ENCODE assay signal across 13 cellular contexts in the genomic region with DNA sequence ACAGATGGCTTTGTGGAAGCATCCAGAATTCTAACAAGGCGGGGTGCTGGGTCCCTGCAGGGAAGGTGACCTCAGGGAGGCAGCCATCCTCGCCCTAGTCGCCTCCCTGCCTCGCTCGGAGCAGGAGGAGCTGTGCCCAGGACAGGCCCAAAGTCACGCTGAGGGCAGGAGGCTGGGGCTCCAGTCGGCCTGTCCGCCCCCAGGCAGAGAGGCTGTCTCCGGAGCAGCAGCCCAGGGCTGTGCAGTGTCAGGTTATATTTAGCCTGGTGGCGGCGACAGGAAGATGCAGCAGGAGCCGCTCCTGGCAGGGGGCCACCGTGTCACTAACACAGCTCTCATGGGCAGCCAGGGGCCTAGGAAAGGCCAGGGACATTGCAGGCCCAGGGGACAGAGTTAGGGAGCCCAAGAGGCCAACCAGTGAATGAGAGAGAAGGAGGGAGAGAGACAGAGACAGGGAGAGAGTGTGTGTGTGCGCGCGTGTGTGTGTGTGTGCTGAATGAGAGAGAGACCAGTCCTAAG. TPM values are rescaled to one million over a fixed set of nuclear protein-coding genes. Genes with fewer than 3 reads are reported as not detected.
DNase-seq lines count a peak whose midpoint lies in the region; ATAC-seq and TF ChIP-seq lines count a peak whose summit lies in the region.
"Had no signal": no experiment of that assay in that cellular context is flagged by ENCODE, and none has a peak within 500 bp of the region (broad histone marks: within the 10 kb centered on the region; RNA-seq: fewer than 3 reads in every experiment).

No MANE protein-coding gene starts in this region.

- no peak overlapping the region for H2BK15ac ChIP-seq in H9 (ENCODE audit: low read depth, low read length)

- no peak overlapping the region for H3K18ac ChIP-seq in H9 (ENCODE audit: insufficient read length, low read depth, low read length)

- H3K9me3 ChIP-seq in H9 (ENCODE audit: control insufficient read depth, low read depth, low read length), result no peaks in the 10 kb centered on the region
- H3K9me3 ChIP-seq: uterus had no signal

- H3K23ac ChIP-seq in H9 (ENCODE audit: insufficient read length, low read depth, low read length), result no peak overlapping the region

- H2BK5ac ChIP-seq in H9 (ENCODE audit: insufficient read length, low read length), result no peak overlapping the region

- H4K91ac ChIP-seq in H9 (ENCODE audit: insufficient read length, low read depth, low read length), result no peak overlapping the region

- H3K27me3 ChIP-seq in H9 (ENCODE audit: insufficient read depth, low read length), result no peaks in the 10 kb centered on the region
- H3K27me3 ChIP-seq: uterus had no signal

- H3K79me1 ChIP-seq in H9 (ENCODE audit: insufficient read depth, low read depth, low read length, poor library complexity, severe bottlenecking), result no peaks in the 10 kb centered on the region

- WGBS in H9 (ENCODE audit: extremely low coverage, insufficient read length, low lambda C conversion rate), result no CpG with 5 or more reads among the region's 16 CpGs

- TF ChIP-seq CTCF in H9 (conservative IDR thresholded peaks at IDR 0.05), result peak; percentile 36; the same call in 2 of the 3 replicates
- TF ChIP-seq CTCF in nephron progenitor cell (IDR thresholded peaks at IDR 0.05), result peak; percentile 10

- H3K27ac ChIP-seq in H9 (ENCODE audit: insufficient read length, low read depth, low read length), result no peak overlapping the region
- H3K27ac ChIP-seq: epithelial cell of prostate, uterus had no signal

- no peak overlapping the region for H3K9ac ChIP-seq in H9 (ENCODE audit: extremely low read depth, insufficient read length, low read length)

- H3K23me2 ChIP-seq in H9 (ENCODE audit: insufficient read length, low read depth, low read length, poor library complexity, severe bottlenecking), result no peaks in the 10 kb centered on the region

- no peaks in the 10 kb centered on the region for H4K20me1 ChIP-seq in H9 (ENCODE audit: control insufficient read depth, insufficient read depth, insufficient read length)

- no peak for ATAC-seq in HG03196 (IDR thresholded peaks at IDR 0.05; ENCODE audit: unreplicated experiment)

- no peak overlapping the region for H2BK12ac ChIP-seq in H9 (ENCODE audit: insufficient read length, low read depth, low read length)

- H3K27me3 Mint-ChIP-seq in H9 (ENCODE audit: low read depth) (peaks cover 7% of the 10 kb centered on the region), nephron progenitor cell (ENCODE audit: low read depth, poor library complexity) (peaks cover 3% of the 10 kb centered on the region)

- no peak overlapping the region for H3K14ac ChIP-seq in H9 (ENCODE audit: insufficient read depth, low read length)

- H2BK20ac ChIP-seq in H9 (ENCODE audit: low read depth, low read length, poor library complexity, severe bottlenecking), result no peak overlapping the region

- H3K36me3 Mint-ChIP-seq in H9 (ENCODE audit: insufficient read depth in 1 of 3, low read depth in 3 of 3) (no peaks in the 10 kb centered on the region), nephron progenitor cell (ENCODE audit: low read depth) (no peaks in the 10 kb centered on the region)
- H3K36me3 Mint-ChIP-seq: activated naive CD8-positive, alpha-beta T cell had no signal

- no peak overlapping the region for H3K4me2 ChIP-seq in H9 (ENCODE audit: insufficient read depth, insufficient read length, low read length)

- peak overlapping the region in 1 of 3 experiments; percentile 44; a peak in 1 of 7 replicates for H3K27ac Mint-ChIP-seq in H9
- H3K27ac Mint-ChIP-seq in nephron progenitor cell, result no peak overlapping the region
- H3K27ac Mint-ChIP-seq: activated naive CD8-positive, alpha-beta T cell had no signal

- DNase-seq in H9 (peak; percentile 72), NCI-H510A (lab: John Stamatoyannopoulos, UW) (peak; percentile 43), dermis microvascular lymphatic vessel endothelial cell (ENCODE audit: low read depth in 2 of 2) (peak; percentile 28 to 29), nephron progenitor cell (no peak), cortex of kidney (lab: John Stamatoyannopoulos, UW) (no peak), NCI-H1105 treated with DMSO at 0.1 percent for 48 hours (lab: John Stamatoyannopoulos, UW) (no peak)
- DNase-seq in activated CD8-positive, alpha-beta memory T cell treated with anti-CD3 and anti-CD28 coated beads, Interleukin-2, amount 50 U/mL, for 48 hours, result no peak
- DNase-seq: activated CD4-positive, alpha-beta T cell treated with anti-CD3 and anti-CD28 coated beads for 1 hour; DMS53; uterus had no signal

- H3K4me1 ChIP-seq in H9 (ENCODE audit: insufficient read depth, low read length), result no peaks in the 10 kb centered on the region

- no peak overlapping the region for H3K4ac ChIP-seq in H9 (ENCODE audit: low read depth, low read length)

- no peak overlapping the region for H3K56ac ChIP-seq in H9 (ENCODE audit: insufficient read length, low read depth, low read length)

- no peaks in the 10 kb centered on the region for H3K79me2 ChIP-seq in H9 (ENCODE audit: insufficient read depth, low read length)

- H2AK5ac ChIP-seq in H9 (ENCODE audit: insufficient read length, low read length), result no peak overlapping the region

- no peak overlapping the region for H3T11ph ChIP-seq in H9 (ENCODE audit: low read length)

- H3K4me3 Mint-ChIP-seq in H9 (no peak overlapping the region), nephron progenitor cell (no peak overlapping the region)
- H3K4me3 Mint-ChIP-seq: activated naive CD8-positive, alpha-beta T cell had no signal

- H2BK120ac ChIP-seq in H9 (ENCODE audit: low read depth, low read length, poor library complexity, severe bottlenecking), result no peak overlapping the region

- H3K4me1 Mint-ChIP-seq in H9 (peaks cover 21 to 36% of the 10 kb centered on the region in 2 experiments), nephron progenitor cell (peaks cover 81% of the 10 kb centered on the region)

- no peak overlapping the region for H2AFZ ChIP-seq in H9 (ENCODE audit: low read length)

- H3K9me3 Mint-ChIP-seq in H9 (no peaks in the 10 kb centered on the region), nephron progenitor cell (no peaks in the 10 kb centered on the region)

- H4K5ac ChIP-seq in H9 (ENCODE audit: insufficient read length, low read depth, low read length), result no peak overlapping the region

- H4K8ac ChIP-seq in H9 (replicated peaks; ENCODE audit: insufficient read length, low read depth, low read length), result no peak overlapping the region

RNA-seq across cellular contexts. Expression of gene KCNH2, which starts 13.5 kb away (rescaled TPM):
- total RNA-seq in H9 (2021), result 4.3 and 4.5 TPM in 2 replicates
- total RNA-seq in dermis microvascular lymphatic vessel endothelial cell, result 0.13 TPM in 1 of 2 replicates, not detected in the other

RNA-seq across cellular contexts. Expression of gene NOS3, which starts 26.2 kb away (rescaled TPM):
- 4.5 and 4.7 TPM in 2 replicates for total RNA-seq in H9 (2021)
- 28.4 and 31.6 TPM in 2 replicates for total RNA-seq in dermis microvascular lymphatic vessel endothelial cell

RNA-seq across cellular contexts. Expression of gene ATG9B, which starts 59.6 kb away (rescaled TPM):
- total RNA-seq in H9 (2021), result 1.5 and 2.0 TPM in 2 replicates
- under 0.01 and 0.13 TPM in 2 replicates for total RNA-seq in dermis microvascular lymphatic vessel endothelial cell

Comparison
In these comparisons a context has a peak if more than half of its experiments do, and no peak if none do; other contexts are left out.
1. DNase-seq: peak in H9 (single experiment), NCI-H510A (single experiment) and dermis microvascular lymphatic vessel endothelial cell (2 of 2); none in nephron progenitor cell (single experiment), activated CD8-positive, alpha-beta memory T cell treated with anti-CD3 and anti-CD28 coated beads, Interleukin-2, amount 50 U/mL, for 48 hours (single experiment), cortex of kidney (single experiment) and NCI-H1105 treated with DMSO at 0.1 percent for 48 hours (single experiment).